In the genomic region with DNA sequence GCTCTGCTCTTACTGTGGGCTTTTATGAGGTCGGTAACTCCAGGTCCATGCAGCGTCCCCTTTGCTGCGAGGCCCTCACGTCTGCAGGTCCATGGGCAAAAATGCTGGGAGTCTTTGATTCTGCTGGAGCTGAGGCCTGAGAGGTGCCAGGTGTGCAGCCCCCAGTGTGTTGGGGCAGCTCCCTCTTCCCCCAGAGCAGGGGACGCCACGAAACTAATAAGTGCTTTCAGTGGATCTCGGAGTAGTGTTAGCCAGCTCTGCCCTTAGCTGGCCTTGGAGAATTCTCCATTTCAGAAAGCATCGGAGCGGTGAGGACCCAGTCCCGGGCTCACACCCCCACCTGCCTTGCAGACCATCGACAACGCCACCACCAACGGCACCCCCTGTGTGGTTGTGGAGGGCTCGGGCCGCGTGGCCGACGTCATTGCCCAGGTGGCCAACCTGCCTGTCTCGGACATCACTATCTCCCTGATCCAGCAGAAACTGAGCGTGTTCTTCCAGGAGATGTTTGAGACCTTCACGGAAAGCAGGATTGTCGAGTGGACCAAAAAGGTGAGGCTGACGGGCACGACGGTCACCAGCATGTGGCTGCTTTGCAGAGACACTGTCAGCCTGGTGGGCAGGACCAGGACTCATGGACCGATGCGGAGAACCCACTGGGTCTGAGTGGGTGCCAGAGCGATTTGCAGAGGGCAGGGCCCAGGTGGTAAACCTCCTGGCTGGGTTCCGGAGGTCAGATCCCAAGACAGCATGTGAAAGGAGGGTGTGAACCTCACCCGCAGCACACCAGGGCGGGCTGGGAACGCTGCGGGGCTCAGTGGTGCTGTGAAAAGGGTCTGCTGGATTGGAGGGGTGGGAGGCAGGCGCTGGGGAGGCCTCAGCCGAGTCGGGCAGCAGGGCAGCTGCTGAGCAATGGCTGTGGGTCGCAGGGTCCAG, we compare ENCODE assay signal across 15 cellular contexts. TPM values are rescaled to one million over a fixed set of nuclear protein-coding genes. Genes with fewer than 3 reads are reported as not detected.
"Had no signal": no experiment of that assay in that cellular context is flagged by ENCODE, and none has a peak within 500 bp of the region (broad histone marks: within the 10 kb centered on the region; RNA-seq: fewer than 3 reads in every experiment).

No MANE protein-coding gene starts in this region.

- H3K27ac Mint-ChIP-seq: activated naive CD4-positive, alpha-beta T cell treated with anti-CD3 and anti-CD28 coated beads, Interleukin-2, amount 10 ng/mL, durations not matched to agents 7 days and 5 days; activated T-helper 17 cell treated with anti-CD3 and anti-CD28 coated beads, Interleukin-2, amount 50 U/mL, for 72 hours had no signal

- H3K27me3 Mint-ChIP-seq: activated T-helper 17 cell treated with anti-CD3 and anti-CD28 coated beads, Interleukin-2, amount 50 U/mL, for 72 hours; naive B cell had no signal

- H3K4me3 Mint-ChIP-seq: activated naive CD4-positive, alpha-beta T cell treated with anti-CD3 and anti-CD28 coated beads, Interleukin-2, amount 10 ng/mL, durations not matched to agents 7 days and 5 days; activated T-helper 17 cell treated with anti-CD3 and anti-CD28 coated beads, Interleukin-2, amount 50 U/mL, for 72 hours had no signal

- DNase-seq: activated CD4-positive, CD25-positive, alpha-beta regulatory T cell treated with anti-CD3 and anti-CD28 coated beads, Interleukin-2, amount 50 U/mL, for 72 hours; activated naive CD4-positive, alpha-beta T cell treated with anti-CD3 and anti-CD28 coated beads, Interleukin-2, amount 10 ng/mL, durations not matched to agents 7 days and 5 days; caudate nucleus; cortex of kidney; effector CD8-positive, alpha-beta T cell; foreskin melanocyte; naive B cell; small intestine; stimulated activated CD4-positive, alpha-beta T cell treated with anti-CD3 and anti-CD28 coated beads, Interleukin-4, amount 100 ng/mL, for 4 hours; stimulated activated naive CD4-positive, alpha-beta T cell treated with Interleukin-2 at 50 U/mL for 16 hours; trophoblast cell had no signal

- H3K4me3 ChIP-seq: lung had no signal

- H3K27ac ChIP-seq: epithelial cell of prostate had no signal

- FAIRE-seq: small intestine had no signal

- ATAC-seq: activated T-helper 17 cell treated with anti-CD3 and anti-CD28 coated beads, Interleukin-2, amount 50 U/mL, for 72 hours had no signal

RNA-seq across cellular contexts. Expression of gene TRPM2, which starts 25.5 kb away (rescaled TPM):
- total RNA-seq: fibroblast of lung had no signal
- polyA plus RNA-seq: fibroblast of lung had no signal
